ENCODE assay signal across 11 cellular contexts in genomic region chr7:8389898-8390642, GRCh38. TPM values are rescaled to one million over a fixed set of nuclear protein-coding genes. Genes with fewer than 3 reads are reported as not detected.
DNase-seq lines count a peak whose midpoint lies in the region; ATAC-seq and TF ChIP-seq lines count a peak whose summit lies in the region.
"Had no signal": no experiment of that assay in that cellular context is flagged by ENCODE, and none has a peak within 500 bp of the region (broad histone marks: within the 10 kb centered on the region; RNA-seq: fewer than 3 reads in every experiment).

No MANE protein-coding gene starts in this region.

- TF ChIP-seq POLR2A in lower leg skin (IDR thresholded peaks at IDR 0.05) = no peak

- DNase-seq in SW480 (ENCODE audit: low spot score) = peak; percentile 64
- DNase-seq in stimulated activated naive CD4-positive, alpha-beta T cell (lab: John Stamatoyannopoulos, UW) = no peak
- DNase-seq in lower leg skin (ENCODE audit: low spot score in 2 of 2) = no peak
- no peak for DNase-seq in SKM-1 treated with dmso at 0.1 percent for 144 hours (lab: John Stamatoyannopoulos, UW; ENCODE audit: unreplicated experiment)
- DNase-seq: activated naive CD4-positive, alpha-beta T cell treated with anti-CD3 and anti-CD28 coated beads, Interleukin-2, amount 10 ng/mL, durations not matched to agents 7 days and 5 days had no signal

- WGBS in lower leg skin, 2 donors = 17 to 33% methylated on average over 10 of the region's 10 CpGs

- POLR2A ChIA-PET in HEK293 (lab: Yijun Ruan, JAX) = no interaction called here

- ATAC-seq in HG02970 (IDR thresholded peaks at IDR 0.05; ENCODE audit: low FRiP score, unreplicated experiment) = no peak

- no peak overlapping the region for H3K4me3 ChIP-seq in HEK293 (ENCODE audit: low read depth, low read length)
- H3K4me3 ChIP-seq in iPS-20b (ENCODE audit: low read length) = peak overlapping the region; percentile 61
- H3K4me3 ChIP-seq in lower leg skin (ENCODE audit: low read depth, poor library complexity, severe bottlenecking) = no peak overlapping the region
- H3K4me3 ChIP-seq: BLaER1 treated with 17β-estradiol and CSF1 and Interleukin-3, amounts not matched to agents 10 nM and 100 nM had no signal

- intact Hi-C loops in lower leg skin (cut with DNase I; ENCODE audit: low total_unique reads) = no loop called here

- H3K27me3 ChIP-seq in iPS-20b (ENCODE audit: insufficient read depth, low read length) = no peaks in the 10 kb centered on the region
- H3K27me3 ChIP-seq: BLaER1 treated with 17β-estradiol and CSF1 and Interleukin-3, amounts not matched to agents 10 nM and 100 nM had no signal

- H3K4me1 ChIP-seq in HEK293 (ENCODE audit: control insufficient read depth, insufficient read depth, low read length) (no peaks in the 10 kb centered on the region), iPS-20b (ENCODE audit: insufficient read depth, low read length) (peaks cover 18% of the 10 kb centered on the region; the same call in 1 of the 2 replicates)

- H3K9ac ChIP-seq in iPS-20b (ENCODE audit: low read depth, low read length) = no peak overlapping the region
- H3K9ac ChIP-seq: BLaER1 treated with 17β-estradiol and CSF1 and Interleukin-3, amounts not matched to agents 10 nM and 100 nM had no signal

- CTCF ChIA-PET in HEK293 (lab: Yijun Ruan, JAX) = interaction anchor here (0.6 kb wide), 1 partner anchor 599 kb away, joined by 3 read pairs; no protein-coding TSS in a partner anchor

- peak overlapping the region; percentile 17; the same call in 1 of the 2 replicates for H3K27ac ChIP-seq in 22Rv1
- no peak overlapping the region for H3K27ac ChIP-seq in HEK293 (ENCODE audit: extremely low read depth, low read depth, low read length)
- H3K27ac ChIP-seq in iPS-20b (ENCODE audit: low read length) = no peak overlapping the region
- H3K27ac ChIP-seq: BLaER1 treated with 17β-estradiol and CSF1 and Interleukin-3, amounts not matched to agents 10 nM and 100 nM; neutrophil had no signal

- H3K9me3 ChIP-seq in HEK293 (ENCODE audit: control insufficient read depth, insufficient read depth, low read depth, low read length) (no peaks in the 10 kb centered on the region), iPS-20b (ENCODE audit: insufficient read depth, low read depth, low read length) (no peaks in the 10 kb centered on the region)
- H3K9me3 ChIP-seq: BLaER1 treated with 17β-estradiol and CSF1 and Interleukin-3, amounts not matched to agents 10 nM and 100 nM; neutrophil had no signal

- H3K36me3 ChIP-seq in HEK293 (ENCODE audit: control insufficient read depth in 2 of 2, insufficient read depth in 1 of 2, low read length in 2 of 2) (no peaks in the 10 kb centered on the region), iPS-20b (ENCODE audit: insufficient read depth, low read depth, low read length) (no peaks in the 10 kb centered on the region)
- H3K36me3 ChIP-seq: BLaER1 treated with 17β-estradiol and CSF1 and Interleukin-3, amounts not matched to agents 10 nM and 100 nM; neutrophil had no signal

- TF ChIP-seq CTCF in 22Rv1 (IDR thresholded peaks at IDR 0.05) (no peak), HEK293 (tag by site-specific recombination; IDR thresholded peaks at IDR 0.05) (no peak), lower leg skin (IDR thresholded peaks at IDR 0.05) (no peak)

TF ChIP-seq in HEK293, 187 proteins besides CTCF, POLR2A, EP300 and RAD21 (continues in another document):
- peak; percentile 76 for TF ChIP-seq SCRT2 (tag by site-specific recombination; IDR thresholded peaks at IDR 0.05)
- TF ChIP-seq KLF17 (tag by site-specific recombination; IDR thresholded peaks at IDR 0.05) = no peak
- TF ChIP-seq ZNF488 (tag by site-specific recombination; IDR thresholded peaks at IDR 0.05) = no peak
- no peak for TF ChIP-seq ZNF791 (tag by site-specific recombination; IDR thresholded peaks at IDR 0.05)
- TF ChIP-seq ZNF23 (tag by site-specific recombination; IDR thresholded peaks at IDR 0.05; ENCODE audit: borderline replicate concordance) = no peak
- no peak for TF ChIP-seq ZBTB26 (tag by site-specific recombination; optimal IDR thresholded peaks at IDR 0.05)
- no peak for TF ChIP-seq HOXD13 (CRISPR knock-in tag; IDR thresholded peaks at IDR 0.05; ENCODE audit: borderline replicate concordance)
- TF ChIP-seq ZBTB21 (tag by site-specific recombination; IDR thresholded peaks at IDR 0.05) = no peak
- TF ChIP-seq HIC1 (tag by site-specific recombination; IDR thresholded peaks at IDR 0.05) = no peak
- no peak for TF ChIP-seq SP7 (tag by site-specific recombination; IDR thresholded peaks at IDR 0.05)
- TF ChIP-seq BCL11B (tag by site-specific recombination; IDR thresholded peaks at IDR 0.05; ENCODE audit: low read depth) = no peak
- TF ChIP-seq ZNF560 (tag by site-specific recombination; IDR thresholded peaks at IDR 0.05; ENCODE audit: borderline replicate concordance) = no peak
- TF ChIP-seq AEBP2 (tag by site-specific recombination; IDR thresholded peaks at IDR 0.05; ENCODE audit: borderline replicate concordance) = no peak
- TF ChIP-seq ZNF623 (tag by site-specific recombination; IDR thresholded peaks at IDR 0.05) = no peak
- no peak for TF ChIP-seq ZNF335 (tag by site-specific recombination; conservative IDR thresholded peaks at IDR 0.05)
- no peak for TF ChIP-seq PRDM1 (tag by site-specific recombination; IDR thresholded peaks at IDR 0.05)
- no peak for TF ChIP-seq ZEB2 (tag by site-specific recombination; IDR thresholded peaks at IDR 0.05)
- TF ChIP-seq SP2 (tag by site-specific recombination; IDR thresholded peaks at IDR 0.05) = peak; percentile 26; the same call in 1 of the 2 replicates
- TF ChIP-seq ZBTB17 (tag by site-specific recombination; IDR thresholded peaks at IDR 0.05) = peak; percentile 61; the same call in 1 of the 2 replicates
- TF ChIP-seq ZNF558 (tag by site-specific recombination; IDR thresholded peaks at IDR 0.05) = no peak
- no peak for TF ChIP-seq ZNF792 (tag by site-specific recombination; IDR thresholded peaks at IDR 0.05)
- no peak for TF ChIP-seq KLF16 (tag by site-specific recombination; IDR thresholded peaks at IDR 0.05)
- no peak for TF ChIP-seq ZNF112 (tag by site-specific recombination; IDR thresholded peaks at IDR 0.05)
- TF ChIP-seq ZIC2 (tag by site-specific recombination; IDR thresholded peaks at IDR 0.05) = no peak
- TF ChIP-seq HOXC10 (CRISPR knock-in tag; IDR thresholded peaks at IDR 0.05) = no peak

RNA-seq across cellular contexts. Expression of gene NXPH1, which starts 43.3 kb away (rescaled TPM):
- total RNA-seq in lower leg skin = not detected
